ENCODE assay signal across 22 cellular contexts in genomic region chr4:3215256-3215655, GRCh38. TPM values are rescaled to one million over a fixed set of nuclear protein-coding genes. Genes with fewer than 3 reads are reported as not detected.
"Had no signal": no experiment of that assay in that cellular context is flagged by ENCODE, and none has a peak within 500 bp of the region (broad histone marks: within the 10 kb centered on the region; RNA-seq: fewer than 3 reads in every experiment).

No MANE protein-coding gene starts in this region.

- DNase-seq: activated B cell treated with CpG ODN at 0.5 μM for 24 hours; activated CD4-positive, alpha-beta T cell treated with anti-CD3 and anti-CD28 coated beads, Interleukin-2, amount 50 U/mL, for 1 hour; activated CD8-positive, alpha-beta T cell treated with anti-CD3 and anti-CD28 coated beads for 36 hours; activated naive CD4-positive, alpha-beta T cell treated with Interleukin-2 at 50 U/mL for 16 hours; activated T-cell treated with anti-CD3 and anti-CD28 coated beads, Interleukin-2, amount 50 U/mL, for 4 hours; caudate nucleus; endodermal cell; foreskin melanocyte; kidney glomerular epithelial cell; mesendoderm; mucosa of descending colon; stimulated activated CD4-positive, alpha-beta T cell treated with anti-CD3 and anti-CD28 coated beads, Interleukin-15, amount 100 ng/mL, for 24 hours; stimulated activated CD4-positive, alpha-beta T cell treated with anti-CD3 and anti-CD28 coated beads, Interleukin-2, amount 100 ng/mL, for 24 hours; stimulated activated naive CD4-positive, alpha-beta T cell treated with Interleukin-2 at 50 U/mL for 16 hours; T-cell; testis; transverse colon; uterus had no signal

- H3K27me3 ChIP-seq: ascending aorta, esophagus muscularis mucosa, testis, transverse colon, uterus had no signal

- H3K9me3 ChIP-seq: ascending aorta, esophagus muscularis mucosa, mucosa of descending colon, testis, transverse colon, uterus had no signal

- H3K27ac ChIP-seq: ascending aorta, esophagus muscularis mucosa, testis, transverse colon, uterus had no signal

- ATAC-seq: activated CD8-positive, alpha-beta T cell treated with anti-CD3 and anti-CD28 coated beads for 36 hours; activated T-cell treated with anti-CD3 and anti-CD28 coated beads, Interleukin-2, amount 50 U/mL, for 4 hours; activated T-helper 17 cell treated with anti-CD3 and anti-CD28 coated beads, Interleukin-2, amount 50 U/mL, for 72 hours; mucosa of descending colon; natural killer cell treated with Interleukin-12 subunit alpha and Interleukin-12 subunit beta and Interleukin-15 and Interleukin-18, amount 100 ng/mL, for 72 hours; T-cell had no signal

- H3K4me1 ChIP-seq: ascending aorta, esophagus muscularis mucosa, testis, transverse colon, uterus had no signal

- H3K36me3 ChIP-seq: uterus had no signal

- H3K4me3 ChIP-seq: ascending aorta, esophagus muscularis mucosa, mucosa of descending colon, testis, transverse colon, uterus had no signal

RNA-seq across cellular contexts. Expression of gene MSANTD1, which starts 33.7 kb away (rescaled TPM):
- total RNA-seq: ascending aorta had no signal
